Comparison of ENCODE assay signal across 6 cellular contexts in genomic region chr1:209491496-209491895, GRCh38.
"Had no signal": no experiment of that assay in that cellular context is flagged by ENCODE, and none has a peak within 500 bp of the region (broad histone marks: within the 10 kb centered on the region; RNA-seq: fewer than 3 reads in every experiment).

No MANE protein-coding gene starts in this region.

- ATAC-seq: K562 had no signal

- H3K4me3 ChIP-seq: K562 had no signal

- DNase-seq: GOT3, H7, HCEC 1CT, IMR-90, KG1 had no signal
